In genomic region chr5:127696688-127697087, GRCh38 we compare ENCODE assay signal across 1 cellular context.
TF ChIP-seq lines count a peak whose summit lies in the region.

No MANE protein-coding gene starts in this region.

TF ChIP-seq in GM23338, 12 proteins besides CTCF, POLR2A, EP300 and RAD21:
- no peak for TF ChIP-seq REST (IDR thresholded peaks at IDR 0.05; ENCODE audit: unreplicated experiment)
- TF ChIP-seq STAT1 (IDR thresholded peaks at IDR 0.05; ENCODE audit: unreplicated experiment) = no peak
